27 cellular contexts compared by ENCODE assay signal in the genomic region with DNA sequence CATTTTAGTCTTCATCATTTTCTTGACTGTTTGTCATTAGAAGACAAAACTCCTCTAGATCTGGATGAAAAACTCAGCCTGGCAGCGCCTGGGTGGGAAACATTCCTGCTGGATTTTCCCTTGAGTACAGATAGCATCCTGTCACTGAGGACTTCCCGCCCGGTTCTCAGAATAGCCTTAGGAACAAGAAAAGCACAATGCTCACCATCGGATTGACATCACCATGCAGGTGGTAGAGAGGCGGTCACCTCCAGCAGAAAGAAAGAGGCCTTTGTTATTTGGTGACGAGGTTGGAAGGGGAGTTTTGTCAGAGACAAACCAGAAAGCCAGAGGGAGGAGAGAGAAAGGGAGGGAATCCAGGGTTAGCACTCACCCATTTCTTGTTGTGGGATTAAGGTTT. TPM values are rescaled to one million over a fixed set of nuclear protein-coding genes. Genes with fewer than 3 reads are reported as not detected.
A peak's percentile ranks its signal among the peaks of the same experiment; 100 is the strongest.
DNase-seq lines count a peak whose midpoint lies in the region; ATAC-seq, FAIRE-seq and TF ChIP-seq lines count a peak whose summit lies in the region.
"Had no signal": no experiment of that assay in that cellular context is flagged by ENCODE, and none has a peak within 500 bp of the region (broad histone marks: within the 10 kb centered on the region; RNA-seq: fewer than 3 reads in every experiment).

No MANE protein-coding gene starts in this region.

- H3K36me3 ChIP-seq in heart left ventricle: no peaks in the 10 kb centered on the region
- H3K36me3 ChIP-seq in neural progenitor cell: no peaks in the 10 kb centered on the region
- H3K36me3 ChIP-seq: prostate gland had no signal

- WGBS in heart left ventricle, 4 donors: 46 to 58% (median 53%) methylated on average over 6 of the region's 6 CpGs

- no peak overlapping the region for H3K4me3 Mint-ChIP-seq in neural progenitor cell
- H3K4me3 Mint-ChIP-seq: activated naive CD4-positive, alpha-beta T cell treated with anti-CD3 and anti-CD28 coated beads, Interleukin-2, amount 50 U/mL, for 24 hours; mesothelial cell of epicardium; natural killer cell treated with Interleukin-12 subunit alpha and Interleukin-12 subunit beta and Interleukin-15 and Interleukin-18, amount 100 ng/mL, for 72 hours had no signal

- H3K4me3 ChIP-seq in heart left ventricle (peak overlapping the region in 1 of 12 donors; percentile 49), neural progenitor cell (no peak overlapping the region)
- H3K4me3 ChIP-seq: BLaER1 treated with 17β-estradiol and CSF1 and Interleukin-3, amounts not matched to agents 10 nM and 100 nM; prostate gland had no signal

- no peak overlapping the region for H3K4me2 ChIP-seq in neural progenitor cell

- no peaks in the 10 kb centered on the region for H4K20me1 ChIP-seq in neural progenitor cell (ENCODE audit: low read depth)
- H4K20me1 ChIP-seq: BLaER1 treated with 17β-estradiol and CSF1 and Interleukin-3, amounts not matched to agents 10 nM and 100 nM had no signal

- peaks cover 34% of the 10 kb centered on the region for H3F3A ChIP-seq in neural progenitor cell (ENCODE audit: low read depth)

- H3K36me3 Mint-ChIP-seq in neural progenitor cell: no peaks in the 10 kb centered on the region
- H3K36me3 Mint-ChIP-seq: activated naive CD4-positive, alpha-beta T cell treated with anti-CD3 and anti-CD28 coated beads, Interleukin-2, amount 50 U/mL, for 24 hours had no signal

- H3K9ac ChIP-seq in neural progenitor cell: no peak overlapping the region
- H3K9ac ChIP-seq: BLaER1 treated with 17β-estradiol and CSF1 and Interleukin-3, amounts not matched to agents 10 nM and 100 nM had no signal

- H3K27me3 Mint-ChIP-seq in neural progenitor cell (ENCODE audit: insufficient read depth, low read depth): peaks cover 8% of the 10 kb centered on the region

- ATAC-seq in heart left ventricle (peak; percentile 35 to 82 (median 56)), Right ventricle myocardium inferior (no peak), HG02763 (IDR thresholded peaks at IDR 0.05; ENCODE audit: unreplicated experiment) (no peak)
- ATAC-seq: natural killer cell treated with Interleukin-12 subunit alpha and Interleukin-12 subunit beta and Interleukin-15 and Interleukin-18, amount 100 ng/mL, for 72 hours; T-helper 17 cell had no signal

- H3K79me2 ChIP-seq in neural progenitor cell (ENCODE audit: low read depth): no peaks in the 10 kb centered on the region

- peaks cover 5 to 52% (median 34%) of the 10 kb centered on the region in 12 donors for H3K4me1 ChIP-seq in heart left ventricle
- H3K4me1 ChIP-seq in neural progenitor cell: peaks cover 3% of the 10 kb centered on the region
- H3K4me1 ChIP-seq: prostate gland had no signal

- peaks cover 0 to 8% (median 0%) of the 10 kb centered on the region in 9 donors for H3K27me3 ChIP-seq in heart left ventricle
- H3K27me3 ChIP-seq in neural progenitor cell: no peaks in the 10 kb centered on the region

- H2AFZ ChIP-seq in neural progenitor cell (replicated peaks): no peak overlapping the region

- no peak for FAIRE-seq in urothelium cell line (lab: Jason Lieb, UNC)
- FAIRE-seq: colon, endometrium had no signal

- H3K4me1 Mint-ChIP-seq in neural progenitor cell: peaks cover 6% of the 10 kb centered on the region

- intact Hi-C loops in heart left ventricle (cut with DNase I): loop anchor here in 6 of 10 donors (2.0 to 10.0 kb wide), 5 partner anchors 45 to 102 kb away; no protein-coding TSS in a partner anchor
- intact Hi-C loops in Right ventricle myocardium inferior (cut with DNase I): loop anchor here (2.0 kb wide), 1 partner anchor 102 kb away; no protein-coding TSS in a partner anchor

- DNase-seq in heart left ventricle (peak in 2 of 5 donors; percentile 61 to 62), Right ventricle myocardium inferior (ENCODE audit: missing footprints) (no peak), dermis blood vessel endothelial cell (peak; percentile 43), neural progenitor cell (ENCODE audit: low spot score) (peak; percentile 43), urothelium cell line (ENCODE audit: low spot score) (peak; percentile 62), inferior parietal cortex (ENCODE audit: extremely low spot score) (no peak)
- no peak for DNase-seq in activated CD4-positive, CD25-positive, alpha-beta regulatory T cell (lab: John Stamatoyannopoulos, UW)
- DNase-seq: activated CD4-positive, alpha-beta T cell treated with anti-CD3 and anti-CD28 coated beads, Interleukin-2, amount 50 U/mL, for 48 hours; activated T-cell treated with anti-CD3 and anti-CD28 coated beads for 4 hours; HCEC 1CT; NCI-H1048; NCI-H2029; SHP77; stimulated activated CD4-positive, alpha-beta T cell treated with anti-CD3 and anti-CD28 coated beads, Interleukin-4, amount 100 ng/mL, for 4 hours; T-helper 17 cell had no signal

- H3K9me3 Mint-ChIP-seq in neural progenitor cell: peaks cover 65% of the 10 kb centered on the region
- H3K9me3 Mint-ChIP-seq: natural killer cell treated with Interleukin-12 subunit alpha and Interleukin-12 subunit beta and Interleukin-15 and Interleukin-18, amount 100 ng/mL, for 72 hours had no signal

- TF ChIP-seq POLR2A in heart left ventricle (IDR thresholded peaks at IDR 0.05): peak in 1 of 2 donors; percentile 18

- H3K27ac Mint-ChIP-seq in neural progenitor cell: no peak overlapping the region
- H3K27ac Mint-ChIP-seq: activated naive CD4-positive, alpha-beta T cell treated with anti-CD3 and anti-CD28 coated beads, Interleukin-2, amount 50 U/mL, for 24 hours; mesothelial cell of epicardium; natural killer cell treated with Interleukin-12 subunit alpha and Interleukin-12 subunit beta and Interleukin-15 and Interleukin-18, amount 100 ng/mL, for 72 hours; T-helper 17 cell had no signal

- TF ChIP-seq CTCF in heart left ventricle (IDR thresholded peaks at IDR 0.05): no peak
- TF ChIP-seq CTCF in neural progenitor cell (IDR thresholded peaks at IDR 0.05): no peak

- peaks cover 0 to 29% (median 20%) of the 10 kb centered on the region in 12 donors for H3K9me3 ChIP-seq in heart left ventricle
- peaks cover 21% of the 10 kb centered on the region for H3K9me3 ChIP-seq in neural progenitor cell (ENCODE audit: low read depth)
- H3K9me3 ChIP-seq: prostate gland had no signal

- H3K27ac ChIP-seq in heart left ventricle (peak overlapping the region; percentile 58 to 97 (median 84)), neural progenitor cell (peak overlapping the region; percentile 11)
- H3K27ac ChIP-seq: prostate gland had no signal

RNA-seq across cellular contexts. Expression of gene KIF25, which starts 39.8 kb away (rescaled TPM):
- total RNA-seq in heart left ventricle (under 1 TPM in 4 of 9 donors, not detected in 5; 0.11 to 0.29 (median 0.21) TPM), Right ventricle myocardium inferior (not detected), dermis blood vessel endothelial cell (not detected in 2 replicates), neural progenitor cell (ENCODE audit: low replicate concordance) (1.2 and 1.5 TPM in 2 replicates)
- under 1 TPM; 0.12 to 0.15 TPM for polyA plus RNA-seq in heart left ventricle
- total RNA-seq: kidney epithelial cell; natural killer cell treated with Interleukin-12 subunit alpha and Interleukin-12 subunit beta and Interleukin-15 and Interleukin-18, amount 100 ng/mL, for 72 hours; NCI-H460; T-helper 17 cell had no signal

RNA-seq across cellular contexts. Expression of gene FRMD1, which starts 41.8 kb away (rescaled TPM):
- total RNA-seq in heart left ventricle: under 1 TPM in 2 of 9 donors, not detected in 7; 0.16 to 0.50 TPM
- under 1 TPM; 0.04 to 0.11 TPM for polyA plus RNA-seq in heart left ventricle
- 0.41 TPM for total RNA-seq in Right ventricle myocardium inferior
- total RNA-seq in dermis blood vessel endothelial cell: not detected in 2 replicates
- total RNA-seq in neural progenitor cell (ENCODE audit: low replicate concordance): 0.09 TPM in 1 of 2 replicates, not detected in the other
- total RNA-seq: A673; kidney epithelial cell; mesothelial cell of epicardium; natural killer cell treated with Interleukin-12 subunit alpha and Interleukin-12 subunit beta and Interleukin-15 and Interleukin-18, amount 100 ng/mL, for 72 hours; NCI-H460; T-helper 17 cell; temporal lobe had no signal

Comparison
In these comparisons a context has a peak if more than half of its experiments do, and no peak if none do; other contexts are left out.
1. ATAC-seq: peak in heart left ventricle (4 of 4); none in Right ventricle myocardium inferior (single experiment) and HG02763 (single experiment).
2. DNase-seq: peak in dermis blood vessel endothelial cell (single experiment), neural progenitor cell (single experiment) and urothelium cell line (single experiment); none in Right ventricle myocardium inferior (single experiment), inferior parietal cortex (single experiment) and activated CD4-positive, CD25-positive, alpha-beta regulatory T cell (0 of 4).